8 cellular contexts compared by ENCODE assay signal in the genomic region with DNA sequence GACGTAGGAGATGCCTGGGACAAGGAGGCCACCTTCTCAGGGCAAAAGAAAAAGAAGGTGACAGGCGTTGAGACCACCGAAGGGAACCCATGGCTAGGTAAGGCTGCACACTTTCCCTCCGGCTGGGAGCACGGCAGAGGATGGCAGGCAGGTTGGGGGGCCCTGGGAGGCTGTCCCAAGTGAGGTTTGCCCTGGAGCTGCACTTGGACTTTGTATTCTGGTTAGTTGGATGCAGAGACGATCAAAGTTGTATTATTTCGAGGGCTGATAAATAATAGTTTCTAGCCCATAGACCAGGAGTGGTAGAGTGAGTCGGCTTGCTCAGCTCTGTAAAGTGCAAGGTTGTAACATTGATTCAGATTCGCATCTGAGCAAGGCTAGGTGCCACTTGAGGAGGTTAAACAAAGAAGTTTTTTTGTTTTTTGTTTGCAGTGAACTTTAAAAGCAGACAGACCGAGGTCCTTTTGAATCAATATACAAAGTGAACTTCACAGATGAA. TPM values are rescaled to one million over a fixed set of nuclear protein-coding genes. Genes with fewer than 3 reads are reported as not detected.
DNase-seq lines count a peak whose midpoint lies in the region; ATAC-seq and TF ChIP-seq lines count a peak whose summit lies in the region.

No MANE protein-coding gene starts in this region.

- no peaks in the 10 kb centered on the region for H3K9me3 ChIP-seq in ES-I3 (ENCODE audit: control insufficient read depth, insufficient read depth, low read length)
- H3K9me3 ChIP-seq in Panc1 (ENCODE audit: control insufficient read depth, insufficient read depth, low read depth, low read length) = no peaks in the 10 kb centered on the region
- no peaks in the 10 kb centered on the region for H3K9me3 ChIP-seq in esophagus muscularis mucosa
- H3K9me3 ChIP-seq in osteoblast (ENCODE audit: low read depth, low read length) = no peaks in the 10 kb centered on the region

- in situ Hi-C loops in Panc1 (cut with HindIII; ENCODE audit: low pct_unique_long_range_greater_than_20kb, low sequenced_read_pairs) = no loop called here

- TF ChIP-seq CTCF in Panc1 (IDR thresholded peaks at IDR 0.05) (no peak), esophagus muscularis mucosa (IDR thresholded peaks at IDR 0.05) (no peak), osteoblast (IDR thresholded peaks at IDR 0.05; ENCODE audit: extremely low read depth, low read depth, low read length) (no peak)

- CTCF ChIA-PET in Panc1 (lab: Charles Lee) = interaction anchor here (0.6 kb wide), 1 partner anchor 114 kb away, joined by 7 read pairs; no protein-coding TSS in a partner anchor

- 14% methylated on average over 10 of the region's 10 CpGs for WGBS in esophagus muscularis mucosa

- peaks cover 57% of the 10 kb centered on the region for H3K79me2 ChIP-seq in osteoblast (ENCODE audit: insufficient read depth, low read length)

- POLR2A ChIA-PET in Panc1 (lab: Charles Lee) = interaction anchor here (0.6 to 1.2 kb wide), 2 partner anchors 20 to 73 kb away, joined by 4 to 5 read pairs; partner anchors contain the start of genes COX15 and CUTC

- DNase-seq in Panc1 (ENCODE audit: low read depth, low spot score) (no peak), esophagus muscularis mucosa (ENCODE audit: extremely low spot score) (no peak), osteoblast (ENCODE audit: insufficient read length, low spot score, missing footprints) (peak; percentile 62), GF-D8 (lab: John Stamatoyannopoulos, UW) (no peak), RPMI8226 (no peak)

- peak overlapping the region; percentile 73 for H2AFZ ChIP-seq in osteoblast (ENCODE audit: low read length)

- peak overlapping the region; percentile 79 for H3K9ac ChIP-seq in ES-I3 (ENCODE audit: low read depth, low read length)

- no TSS peak for BruUV-seq in Panc1 (replicated peaks; lab: Mats Ljungman, UMichigan)

- H3K27me3 ChIP-seq in Panc1 (ENCODE audit: control insufficient read depth, insufficient read depth, low read length) (no peaks in the 10 kb centered on the region), esophagus muscularis mucosa (no peaks in the 10 kb centered on the region), osteoblast (ENCODE audit: insufficient read depth, low read length) (no peaks in the 10 kb centered on the region)

- H3K36me3 ChIP-seq in ES-I3 (ENCODE audit: insufficient read depth, low read length) (no peaks in the 10 kb centered on the region), Panc1 (ENCODE audit: control insufficient read depth, insufficient read depth, low read length) (peaks cover 9% of the 10 kb centered on the region; the same call in 1 of the 2 replicates), esophagus muscularis mucosa (peaks cover 0 to 9% (median 0%) of the 10 kb centered on the region in 4 donors), osteoblast (ENCODE audit: insufficient read depth, low read length) (peaks cover 23% of the 10 kb centered on the region)

- no peak for TF ChIP-seq POLR2A in esophagus muscularis mucosa (IDR thresholded peaks at IDR 0.05; ENCODE audit: low read depth)

- H3K4me3 ChIP-seq in Panc1 (ENCODE audit: low read depth in 2 of 2, low read length in 2 of 2) (peak overlapping the region; percentile 79 to 81), esophagus muscularis mucosa (peak overlapping the region; percentile 75 to 85 (median 82)), osteoblast (ENCODE audit: insufficient read depth, low read length) (peak overlapping the region; percentile 93)

- H3K4me1 ChIP-seq in ES-I3 (ENCODE audit: insufficient read depth, low read length) (no peaks in the 10 kb centered on the region), Panc1 (ENCODE audit: control insufficient read depth, insufficient read depth, low read length) (peaks cover 16% of the 10 kb centered on the region), esophagus muscularis mucosa (peaks cover 10 to 23% (median 20%) of the 10 kb centered on the region in 4 donors), osteoblast (ENCODE audit: insufficient read depth, low read length) (peaks cover 36% of the 10 kb centered on the region)

- intact Hi-C loops in Panc1 (cut with micrococcal nuclease; ENCODE audit: unreplicated experiment) = no loop called here
- intact Hi-C loops in esophagus muscularis mucosa (cut with DNase I) = loop anchor here (5.0 kb wide), 1 partner anchor 38 kb away; the partner anchor contains the start of gene SLC25A28

- no peak for TF ChIP-seq EP300 in esophagus muscularis mucosa (IDR thresholded peaks at IDR 0.05)

- peak overlapping the region; percentile 83 for H3K4me2 ChIP-seq in osteoblast (ENCODE audit: insufficient read depth, low read length)

- ATAC-seq in Panc1 (no peak; the same call in 1 of the 2 replicates), HG03139 (IDR thresholded peaks at IDR 0.05; ENCODE audit: unreplicated experiment) (no peak), GM18502 (IDR thresholded peaks at IDR 0.05; ENCODE audit: poor library complexity, unreplicated experiment) (no peak)

- H4K20me1 ChIP-seq in osteoblast (ENCODE audit: insufficient read depth, low read length) = peaks cover 10% of the 10 kb centered on the region

- H3K27ac ChIP-seq in Panc1 (ENCODE audit: low read length) (peak overlapping the region; percentile 86), esophagus muscularis mucosa (replicated peaks in 1 of 4) (peak overlapping the region in 3 of 4 donors; percentile 29 to 61 (median 51)), osteoblast (ENCODE audit: low read depth, low read length) (peak overlapping the region; percentile 78)

RNA-seq across cellular contexts. Expression of gene ENTPD7, which starts 0.6 kb away (rescaled TPM):
- total RNA-seq in Panc1 (2021; ENCODE audit: unreplicated experiment) (15.9 TPM), esophagus muscularis mucosa (1 to 10 TPM; 3.3 to 4.8 (median 4.4) TPM), osteoblast (33.3 and 35.5 TPM in 2 replicates)
- polyA plus RNA-seq in Panc1 (2012; ENCODE audit: insufficient read length) = 5.4 TPM

RNA-seq across cellular contexts. Expression of gene SLC25A28, which starts 39.7 kb away (rescaled TPM):
- 42.8 TPM for total RNA-seq in Panc1 (2021; ENCODE audit: unreplicated experiment)
- polyA plus RNA-seq in Panc1 (2012; ENCODE audit: insufficient read length) = 44.8 TPM
- total RNA-seq in esophagus muscularis mucosa = 10 to 100 TPM; 29.8 to 42.8 (median 31.5) TPM
- total RNA-seq in osteoblast = 16.2 and 16.3 TPM in 2 replicates
